ENCODE assay signal across 8 cellular contexts in genomic region chr5:176361437-176362097, GRCh38. TPM values are rescaled to one million over a fixed set of nuclear protein-coding genes. Genes with fewer than 3 reads are reported as not detected.
DNase-seq lines count a peak whose midpoint lies in the region; ATAC-seq and TF ChIP-seq lines count a peak whose summit lies in the region.

Gene KIAA1191 (minus strand): TSS chr5:176361764. CDS start chr5:176359508, 2,256 bp downstream.

- ATAC-seq in GM19328 (IDR thresholded peaks at IDR 0.05; ENCODE audit: unreplicated experiment) (peak; percentile 86), HG03520 (IDR thresholded peaks at IDR 0.05; ENCODE audit: unreplicated experiment) (peak; percentile 83), left lobe of liver (peak; percentile 96)

- POLR2A ChIA-PET in activated CD4-positive, alpha-beta T cell treated with anti-CD3 and anti-CD28 coated beads, Interleukin-2, amount 10 ng/mL, durations not matched to agents 7 days and 5 days (lab: Charles Lee), result interaction anchor here (0.6 to 0.7 kb wide), 2 partner anchors 168 to 182 kb away, joined by 4 to 7 read pairs; no protein-coding TSS in a partner anchor

- no peaks in the 10 kb centered on the region for H3K9me3 Mint-ChIP-seq in activated CD4-positive, alpha-beta T cell treated with anti-CD3 and anti-CD28 coated beads, Interleukin-2, amount 10 ng/mL, durations not matched to agents 7 days and 5 days

- CTCF ChIA-PET in activated CD4-positive, alpha-beta T cell treated with anti-CD3 and anti-CD28 coated beads, Interleukin-2, amount 10 ng/mL, durations not matched to agents 7 days and 5 days (lab: Charles Lee), result interaction anchor here (0.8 to 2.3 kb wide), 8 partner anchors 8 to 286 kb away, joined by 3 to 8 read pairs (median 3); partner anchors contain the start of genes FAF2 and TSPAN17

- no peaks in the 10 kb centered on the region for H3K27me3 Mint-ChIP-seq in activated CD4-positive, alpha-beta T cell treated with anti-CD3 and anti-CD28 coated beads, Interleukin-2, amount 10 ng/mL, durations not matched to agents 7 days and 5 days

- H3K4me1 Mint-ChIP-seq in activated CD4-positive, alpha-beta T cell treated with anti-CD3 and anti-CD28 coated beads, Interleukin-2, amount 10 ng/mL, durations not matched to agents 7 days and 5 days, result peaks cover 38% of the 10 kb centered on the region

- DNase-seq in NCI-H526 treated with DMSO at 0.1 percent for 48 hours (lab: John Stamatoyannopoulos, UW) (peak; percentile 57), dedifferentiated amniotic fluid mesenchymal stem cell (ENCODE audit: extremely low spot score) (peak; percentile 93), left lobe of liver (ENCODE audit: low spot score) (peak; percentile 97)
- peak; percentile 97 for DNase-seq in activated CD4-positive, alpha-beta T cell treated with anti-CD3 and anti-CD28 coated beads, Interleukin-2, amount 10 ng/mL, durations not matched to agents 7 days and 5 days
- DNase-seq in stimulated activated CD4-positive, alpha-beta T cell treated with anti-CD3 and anti-CD28 coated beads, Interleukin-2, amount 100 ng/mL, for 4 hours (ENCODE audit: low read depth), result peak; percentile 91

- H3K27ac Mint-ChIP-seq in activated CD4-positive, alpha-beta T cell treated with anti-CD3 and anti-CD28 coated beads, Interleukin-2, amount 10 ng/mL, durations not matched to agents 7 days and 5 days, result peak within 1 kb of the TSS; percentile 96

- H3K27ac ChIP-seq in C4-2B, result peak within 1 kb of the TSS; percentile 82

- TF ChIP-seq CTCF in C4-2B (conservative IDR thresholded peaks at IDR 0.05), result no peak; the same call in 1 of the 2 replicates

- H3K36me3 Mint-ChIP-seq in activated CD4-positive, alpha-beta T cell treated with anti-CD3 and anti-CD28 coated beads, Interleukin-2, amount 10 ng/mL, durations not matched to agents 7 days and 5 days (ENCODE audit: low read depth), result peaks cover 26% of the 10 kb centered on the region

- peak within 1 kb of the TSS; percentile 98 for H3K4me3 Mint-ChIP-seq in activated CD4-positive, alpha-beta T cell treated with anti-CD3 and anti-CD28 coated beads, Interleukin-2, amount 10 ng/mL, durations not matched to agents 7 days and 5 days

RNA-seq across cellular contexts. Expression of gene KIAA1191, which starts in this region (rescaled TPM):
- 10 to 100 TPM; 46.3 to 53.6 TPM for total RNA-seq in activated CD4-positive, alpha-beta T cell treated with anti-CD3 and anti-CD28 coated beads, Interleukin-2, amount 10 ng/mL, durations not matched to agents 7 days and 5 days
- 51.9 TPM for total RNA-seq in left lobe of liver

Comparison
In these comparisons a context has a peak if more than half of its experiments do, and no peak if none do; other contexts are left out.
1. Peak in every context shown above with its lines: DNase-seq, ATAC-seq and H3K27ac ChIP-seq.